ENCODE assay signal across 22 cellular contexts in genomic region chr1:202124107-202124506, GRCh38. TPM values are rescaled to one million over a fixed set of nuclear protein-coding genes. Genes with fewer than 3 reads are reported as not detected.
DNase-seq lines count a peak whose midpoint lies in the region; TF ChIP-seq lines count a peak whose summit lies in the region.
"Had no signal": no experiment of that assay in that cellular context is flagged by ENCODE, and none has a peak within 500 bp of the region (broad histone marks: within the 10 kb centered on the region; RNA-seq: fewer than 3 reads in every experiment).

No MANE protein-coding gene starts in this region.

- H3K4me3 ChIP-seq in WERI-Rb-1 (ENCODE audit: low read depth, low read length), result no peak overlapping the region
- H3K4me3 ChIP-seq: BLaER1 treated with 17β-estradiol and CSF1 and Interleukin-3, amounts not matched to agents 10 nM and 100 nM had no signal

- TF ChIP-seq CTCF in WERI-Rb-1 (IDR thresholded peaks at IDR 0.05; ENCODE audit: low read depth, low read length), result no peak

- H3K36me3 ChIP-seq in WERI-Rb-1, result no peaks in the 10 kb centered on the region
- H3K36me3 ChIP-seq: BLaER1 treated with 17β-estradiol and CSF1 and Interleukin-3, amounts not matched to agents 10 nM and 100 nM had no signal

- DNase-seq in NCI-H1694 (lab: John Stamatoyannopoulos, UW) (peak; percentile 58), WERI-Rb-1 (peak; percentile 76), SK-N-DZ (ENCODE audit: low spot score) (no peak), NCI-H2227 treated with DMSO at 0.1 percent for 48 hours (lab: John Stamatoyannopoulos, UW) (no peak), HuH-7 (ENCODE audit: low spot score) (no peak)
- DNase-seq: CD8-positive, alpha-beta memory T cell; DMS79; HFFc6; Karpas-422; NCI-H1436 treated with DMSO at 0.1 percent for 48 hours; NCI-H2081 treated with DMSO at 0.1 percent for 48 hours; NCI-H226; NCI-H526; SHP77; SK-N-SH; T-cell had no signal

- H3K27me3 ChIP-seq in WERI-Rb-1 (ENCODE audit: insufficient read depth, low read depth, severe bottlenecking), result no peaks in the 10 kb centered on the region
- H3K27me3 ChIP-seq in layer of hippocampus (ENCODE audit: control insufficient read depth, insufficient read depth, low read length), result no peaks in the 10 kb centered on the region
- H3K27me3 ChIP-seq: BLaER1 treated with 17β-estradiol and CSF1 and Interleukin-3, amounts not matched to agents 10 nM and 100 nM had no signal

- H3K27ac ChIP-seq in WERI-Rb-1 (peak overlapping the region; percentile 48), layer of hippocampus (ENCODE audit: low read depth, low read length) (peak overlapping the region; percentile 95), temporal lobe (ENCODE audit: low read depth, low read length) (peak overlapping the region; percentile 89)
- H3K27ac ChIP-seq: BLaER1 treated with 17β-estradiol and CSF1 and Interleukin-3, amounts not matched to agents 10 nM and 100 nM; HL-60 had no signal

- H3K9me3 ChIP-seq in WERI-Rb-1 (ENCODE audit: severe bottlenecking), result no peaks in the 10 kb centered on the region
- H3K9me3 ChIP-seq: BLaER1 treated with 17β-estradiol and CSF1 and Interleukin-3, amounts not matched to agents 10 nM and 100 nM; SK-N-SH had no signal

RNA-seq across cellular contexts. Expression of gene GPR37L1, which starts 1.4 kb away (rescaled TPM):
- total RNA-seq in temporal lobe, result 1.2 TPM
- 0.16 TPM in 1 of 2 replicates, not detected in the other for polyA plus RNA-seq in SK-N-DZ (2014; cell fraction: cytosol; rRNA removed)
- polyA plus RNA-seq in SK-N-DZ (2014; cell fraction: nucleus; rRNA removed), result 0.02 and 0.03 TPM in 2 replicates
- total RNA-seq: CD8-positive, alpha-beta memory T cell; HFFc6; HT1080; MCF 10A; T-cell had no signal
- polyA plus RNA-seq: SK-N-SH had no signal

RNA-seq across cellular contexts. Expression of gene ARL8A, which starts 20.4 kb away (rescaled TPM):
- 79.4 TPM for total RNA-seq in temporal lobe
- polyA plus RNA-seq in SK-N-DZ (2014; cell fraction: cytosol; rRNA removed), result 25.0 and 28.8 TPM in 2 replicates
- 23.4 and 24.9 TPM in 2 replicates for polyA plus RNA-seq in SK-N-DZ (2014; cell fraction: nucleus; rRNA removed)

RNA-seq across cellular contexts. Expression of gene PTPN7, which starts 36.3 kb away (rescaled TPM):
- total RNA-seq in temporal lobe, result 0.25 TPM
- 0.10 and 0.48 TPM in 2 replicates for polyA plus RNA-seq in SK-N-DZ (2014; cell fraction: cytosol; rRNA removed)
- 0.20 and 0.93 TPM in 2 replicates for polyA plus RNA-seq in SK-N-DZ (2014; cell fraction: nucleus; rRNA removed)
- total RNA-seq: HFFc6, HT1080, MCF 10A had no signal
- polyA plus RNA-seq: SK-N-SH had no signal

Comparison
In these comparisons a context has a peak if more than half of its experiments do, and no peak if none do; other contexts are left out.
1. DNase-seq: peak in NCI-H1694 (single experiment) and WERI-Rb-1 (single experiment); none in SK-N-DZ (single experiment), NCI-H2227 treated with DMSO at 0.1 percent for 48 hours (single experiment) and HuH-7 (single experiment).
2. Peak in every context shown above with its lines, with median percentiles within 50 percentile points of each other: H3K27ac ChIP-seq.